Comparison of ENCODE assay signal across 12 cellular contexts in the genomic region with DNA sequence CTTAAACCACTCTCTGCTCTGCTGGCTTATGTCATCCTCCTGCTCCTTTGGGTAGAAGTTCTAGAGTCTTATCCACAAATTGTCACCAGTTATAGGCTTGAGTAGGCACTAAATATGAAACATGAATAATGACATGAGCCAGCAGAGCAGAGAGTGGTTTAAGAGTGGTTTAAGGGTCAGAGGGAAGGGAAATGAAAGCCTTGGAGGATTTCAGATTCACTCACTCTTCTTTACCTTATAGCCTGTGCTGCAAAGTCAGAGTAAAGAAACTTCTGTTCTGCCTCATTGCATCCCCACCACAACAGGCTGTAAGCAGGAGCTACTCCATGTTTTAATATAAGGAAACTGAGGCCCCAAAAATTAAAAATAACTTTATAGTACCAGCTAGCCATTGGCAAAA.
A peak's percentile ranks its signal among the peaks of the same experiment; 100 is the strongest.
DNase-seq lines count a peak whose midpoint lies in the region; ATAC-seq and TF ChIP-seq lines count a peak whose summit lies in the region.
"Had no signal": no experiment of that assay in that cellular context is flagged by ENCODE, and none has a peak within 500 bp of the region (broad histone marks: within the 10 kb centered on the region; RNA-seq: fewer than 3 reads in every experiment).

No MANE protein-coding gene starts in this region.

- DNase-seq in GM20000 (ENCODE audit: low spot score) (peak; percentile 35), NOMO-1 treated with dmso at 0.1 percent for 144 hours (lab: John Stamatoyannopoulos, UW; ENCODE audit: unreplicated experiment) (no peak), foreskin fibroblast (no peak), NCI-H1417 treated with DMSO at 0.1 percent for 48 hours (lab: John Stamatoyannopoulos, UW) (no peak)
- no peak for DNase-seq in effector CD8-positive, alpha-beta T cell (lab: John Stamatoyannopoulos, UW)
- DNase-seq: activated CD4-positive, alpha-beta memory T cell treated with anti-CD3 and anti-CD28 coated beads, Interleukin-2, amount 10 ng/mL, durations not matched to agents 7 days and 5 days; CD4-positive, CD25-positive, alpha-beta regulatory T cell; substantia nigra; SW 1271 had no signal

- H3K4me3 ChIP-seq in foreskin fibroblast (ENCODE audit: low read depth in 1 of 2, low read length in 2 of 2), result no peak overlapping the region

- TF ChIP-seq CTCF in GM20000 (IDR thresholded peaks at IDR 0.05; ENCODE audit: extremely low read depth, missing control alignments) (no peak), foreskin fibroblast (IDR thresholded peaks at IDR 0.05; ENCODE audit: low read depth, low read length) (no peak)

- peak; percentile 86 for ATAC-seq in GM18508 (IDR thresholded peaks at IDR 0.05; ENCODE audit: insufficient read depth, unreplicated experiment)
- ATAC-seq in HG02970 (IDR thresholded peaks at IDR 0.05; ENCODE audit: low FRiP score, unreplicated experiment), result peak; percentile 69
- ATAC-seq in HG03571 (IDR thresholded peaks at IDR 0.05; ENCODE audit: unreplicated experiment), result peak; percentile 97
